29 cellular contexts compared by ENCODE assay signal in genomic region chr2:195834836-195835235, GRCh38.
"Had no signal": no experiment of that assay in that cellular context is flagged by ENCODE, and none has a peak within 500 bp of the region (broad histone marks: within the 10 kb centered on the region; RNA-seq: fewer than 3 reads in every experiment).

No MANE protein-coding gene starts in this region.

- FAIRE-seq: bronchial epithelial cell, TTC549 had no signal

- ATAC-seq: activated CD8-positive, alpha-beta T cell treated with anti-CD3 and anti-CD28 coated beads for 36 hours; activated naive CD4-positive, alpha-beta T cell treated with anti-CD3 and anti-CD28 coated beads, Interleukin-2, amount 50 U/mL, for 72 hours; activated T-cell treated with anti-CD3 and anti-CD28 coated beads, Interleukin-2, amount 50 U/mL, for 4 hours; activated T-helper 17 cell treated with anti-CD3 and anti-CD28 coated beads, Interleukin-2, amount 50 U/mL, for 72 hours had no signal

- DNase-seq: activated B cell treated with CpG ODN at 0.5 μM for 24 hours; activated CD4-positive, alpha-beta memory T cell treated with anti-CD3 and anti-CD28 coated beads for 36 hours; activated CD4-positive, alpha-beta T cell treated with anti-CD3 and anti-CD28 coated beads for 4 hours; activated CD4-positive, alpha-beta T cell treated with anti-CD3 and anti-CD28 coated beads, Interleukin-2, amount 10 ng/mL, durations not matched to agents 24 days and 14 days; activated CD4-positive, alpha-beta T cell treated with anti-CD3 and anti-CD28 coated beads, Interleukin-2, amount 50 U/mL, for 1 hour; activated CD4-positive, alpha-beta T cell treated with anti-CD3 and anti-CD28 coated beads, Interleukin-2, amount 50 U/mL, for 4 hours; activated CD4-positive, CD25-positive, alpha-beta regulatory T cell treated with anti-CD3 and anti-CD28 coated beads, Interleukin-2, amount 50 U/mL, for 72 hours; activated CD8-positive, alpha-beta memory T cell treated with anti-CD3 and anti-CD28 coated beads, Interleukin-2, amount 50 U/mL, for 4 hours; activated CD8-positive, alpha-beta T cell treated with anti-CD3 and anti-CD28 coated beads for 36 hours; activated effector memory CD4-positive, alpha-beta T cell treated with anti-CD3 and anti-CD28 coated beads, Interleukin-2, amount 50 U/mL, for 16 hours; activated gamma-delta T cell treated with Interleukin-2 at 50 U/mL for 16 hours; activated naive CD4-positive, alpha-beta T cell; activated naive CD4-positive, alpha-beta T cell treated with anti-CD3 and anti-CD28 coated beads for 36 hours; activated naive CD4-positive, alpha-beta T cell treated with anti-CD3 and anti-CD28 coated beads, Interleukin-2, amount 50 U/mL, for 16 hours; activated naive CD8-positive, alpha-beta T cell treated with anti-CD3 and anti-CD28 coated beads for 36 hours; activated T-cell treated with anti-CD3 and anti-CD28 coated beads for 4 hours; activated T-cell treated with anti-CD3 and anti-CD28 coated beads, Interleukin-2, amount 50 U/mL, for 1 hour; activated T-cell treated with anti-CD3 and anti-CD28 coated beads, Interleukin-2, amount 50 U/mL, for 4 hours; adrenal gland; amniotic stem cell; caudate nucleus; cerebellar nuclear complex; T-helper 1 cell; T-helper 2 cell; T-helper 9 cell had no signal
